11 cellular contexts compared by ENCODE assay signal in the genomic region with DNA sequence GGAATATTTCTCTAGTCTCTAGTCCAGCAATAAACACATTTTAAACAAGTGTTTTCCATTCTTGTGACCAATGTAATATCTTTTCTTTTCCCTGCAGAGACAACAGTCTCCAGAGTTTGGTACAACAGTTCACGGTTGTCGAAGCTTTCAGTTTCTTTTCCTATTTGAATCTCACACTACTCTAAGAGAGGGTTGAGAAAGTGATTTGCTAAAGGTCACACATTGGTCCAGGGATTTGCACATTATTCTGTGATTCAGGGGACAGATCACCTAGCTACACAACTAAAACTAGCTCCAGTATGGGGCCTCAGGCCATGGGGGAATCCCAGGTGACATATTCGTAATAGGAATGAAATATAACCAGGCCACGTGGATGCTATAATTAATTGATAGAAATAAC.
A peak's percentile ranks its signal among the peaks of the same experiment; 100 is the strongest.
DNase-seq lines count a peak whose midpoint lies in the region; ATAC-seq and TF ChIP-seq lines count a peak whose summit lies in the region.
"Had no signal": no experiment of that assay in that cellular context is flagged by ENCODE, and none has a peak within 500 bp of the region (broad histone marks: within the 10 kb centered on the region; RNA-seq: fewer than 3 reads in every experiment).

No MANE protein-coding gene starts in this region.

- peak; percentile 58 for DNase-seq in GM20000 (ENCODE audit: low spot score)
- DNase-seq in NAMALWA (ENCODE audit: low spot score) = peak; percentile 44
- DNase-seq in T-helper 2 cell = no peak
- no peak for DNase-seq in midbrain (lab: John Stamatoyannopoulos, UW)
- no peak for DNase-seq in stimulated activated naive CD8-positive, alpha-beta T cell treated with anti-CD3 and anti-CD28 coated beads, Interleukin-15, Interleukin-2, amounts not matched to agents 100 U/mL and 50 U/mL, for 24 hours
- no peak for DNase-seq in T1000 (lab: John Stamatoyannopoulos, UW)
- DNase-seq: cortex of kidney, NCI-H1694 treated with DMSO at 0.1 percent for 48 hours, T-helper 17 cell had no signal

- TF ChIP-seq CTCF in GM20000 (IDR thresholded peaks at IDR 0.05; ENCODE audit: extremely low read depth, missing control alignments) = no peak

- ATAC-seq in GM18505 (IDR thresholded peaks at IDR 0.05; ENCODE audit: unreplicated experiment) (peak; percentile 41), HG02943 (IDR thresholded peaks at IDR 0.05; ENCODE audit: low read depth, unreplicated experiment) (peak; percentile 64)
- ATAC-seq in stimulated activated naive CD8-positive, alpha-beta T cell treated with anti-CD3 and anti-CD28 coated beads, Interleukin-15, Interleukin-2, amounts not matched to agents 100 U/mL and 50 U/mL, for 24 hours = no peak
- ATAC-seq: T-helper 17 cell had no signal

- no peak for TF ChIP-seq POLR2A in GM18505 (IDR thresholded peaks at IDR 0.05; ENCODE audit: borderline replicate concordance, extremely low read depth, insufficient read depth, insufficient read length)

Comparison
In these comparisons a context has a peak if more than half of its experiments do, and no peak if none do; other contexts are left out.
1. DNase-seq: peak in GM20000 (single experiment) and NAMALWA (single experiment); none in T-helper 2 cell (0 of 5), midbrain (single experiment), stimulated activated naive CD8-positive, alpha-beta T cell treated with anti-CD3 and anti-CD28 coated beads, Interleukin-15, Interleukin-2, amounts not matched to agents 100 U/mL and 50 U/mL, for 24 hours (single experiment) and T1000 (single experiment).